Comparison of ENCODE assay signal across 1 cellular context in the genomic region with DNA sequence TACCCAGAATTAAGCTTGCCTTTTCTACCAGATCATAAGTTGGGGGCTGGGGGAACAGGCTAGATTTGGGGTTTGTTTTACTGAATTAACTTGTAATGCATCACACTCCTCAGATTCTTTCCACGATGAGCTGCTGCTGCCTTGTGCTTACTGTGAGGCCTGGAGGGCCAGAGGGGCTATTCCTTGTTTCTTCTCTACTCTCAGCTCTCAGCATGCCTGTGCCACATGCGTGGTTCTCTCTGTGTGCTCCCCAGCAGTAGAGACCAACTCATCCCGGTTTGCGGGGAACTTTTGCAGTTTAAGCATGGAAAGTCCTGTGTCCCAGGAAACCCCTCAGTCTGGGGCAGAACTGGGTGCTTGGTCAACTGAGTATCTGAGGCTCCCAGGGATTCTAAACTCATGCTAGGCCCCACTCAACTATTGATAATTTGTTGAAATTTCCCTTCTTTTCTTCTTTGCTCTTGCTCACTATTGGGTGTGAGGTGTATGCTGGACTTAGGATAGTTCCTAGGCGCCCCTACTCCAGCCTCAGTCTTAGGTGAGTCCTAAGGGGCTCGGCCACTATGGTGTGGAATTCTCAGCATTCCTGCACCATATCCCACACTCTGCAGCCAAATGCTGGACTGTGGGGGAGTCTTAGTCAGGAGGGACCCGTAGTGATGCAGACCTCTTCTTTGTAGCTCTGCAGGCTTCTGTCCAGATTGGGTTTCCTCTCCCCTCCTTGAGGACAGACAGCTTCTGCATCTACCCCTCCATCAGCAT.
TF ChIP-seq lines count a peak whose summit lies in the region.

No MANE protein-coding gene starts in this region.

TF ChIP-seq in GM23338, 12 proteins besides CTCF, POLR2A, EP300 and RAD21 (continued from another document):
- TF ChIP-seq REST (IDR thresholded peaks at IDR 0.05; ENCODE audit: unreplicated experiment) (no peak), EZH2 (IDR thresholded peaks at IDR 0.05; ENCODE audit: low read depth, unreplicated experiment) (no peak), NANOG (IDR thresholded peaks at IDR 0.05; ENCODE audit: borderline replicate concordance) (no peak), EZH2phosphoT487 (IDR thresholded peaks at IDR 0.05; ENCODE audit: unreplicated experiment) (no peak), POLR2AphosphoS5 (IDR thresholded peaks at IDR 0.05; ENCODE audit: low read depth) (no peak), JUNB (IDR thresholded peaks at IDR 0.05; ENCODE audit: unreplicated experiment) (no peak), ETS1 (IDR thresholded peaks at IDR 0.05) (no peak), ZNF114 (CRISPR knock-in tag; IDR thresholded peaks at IDR 0.05) (no peak)
- TF ChIP-seq, protein P1, sequence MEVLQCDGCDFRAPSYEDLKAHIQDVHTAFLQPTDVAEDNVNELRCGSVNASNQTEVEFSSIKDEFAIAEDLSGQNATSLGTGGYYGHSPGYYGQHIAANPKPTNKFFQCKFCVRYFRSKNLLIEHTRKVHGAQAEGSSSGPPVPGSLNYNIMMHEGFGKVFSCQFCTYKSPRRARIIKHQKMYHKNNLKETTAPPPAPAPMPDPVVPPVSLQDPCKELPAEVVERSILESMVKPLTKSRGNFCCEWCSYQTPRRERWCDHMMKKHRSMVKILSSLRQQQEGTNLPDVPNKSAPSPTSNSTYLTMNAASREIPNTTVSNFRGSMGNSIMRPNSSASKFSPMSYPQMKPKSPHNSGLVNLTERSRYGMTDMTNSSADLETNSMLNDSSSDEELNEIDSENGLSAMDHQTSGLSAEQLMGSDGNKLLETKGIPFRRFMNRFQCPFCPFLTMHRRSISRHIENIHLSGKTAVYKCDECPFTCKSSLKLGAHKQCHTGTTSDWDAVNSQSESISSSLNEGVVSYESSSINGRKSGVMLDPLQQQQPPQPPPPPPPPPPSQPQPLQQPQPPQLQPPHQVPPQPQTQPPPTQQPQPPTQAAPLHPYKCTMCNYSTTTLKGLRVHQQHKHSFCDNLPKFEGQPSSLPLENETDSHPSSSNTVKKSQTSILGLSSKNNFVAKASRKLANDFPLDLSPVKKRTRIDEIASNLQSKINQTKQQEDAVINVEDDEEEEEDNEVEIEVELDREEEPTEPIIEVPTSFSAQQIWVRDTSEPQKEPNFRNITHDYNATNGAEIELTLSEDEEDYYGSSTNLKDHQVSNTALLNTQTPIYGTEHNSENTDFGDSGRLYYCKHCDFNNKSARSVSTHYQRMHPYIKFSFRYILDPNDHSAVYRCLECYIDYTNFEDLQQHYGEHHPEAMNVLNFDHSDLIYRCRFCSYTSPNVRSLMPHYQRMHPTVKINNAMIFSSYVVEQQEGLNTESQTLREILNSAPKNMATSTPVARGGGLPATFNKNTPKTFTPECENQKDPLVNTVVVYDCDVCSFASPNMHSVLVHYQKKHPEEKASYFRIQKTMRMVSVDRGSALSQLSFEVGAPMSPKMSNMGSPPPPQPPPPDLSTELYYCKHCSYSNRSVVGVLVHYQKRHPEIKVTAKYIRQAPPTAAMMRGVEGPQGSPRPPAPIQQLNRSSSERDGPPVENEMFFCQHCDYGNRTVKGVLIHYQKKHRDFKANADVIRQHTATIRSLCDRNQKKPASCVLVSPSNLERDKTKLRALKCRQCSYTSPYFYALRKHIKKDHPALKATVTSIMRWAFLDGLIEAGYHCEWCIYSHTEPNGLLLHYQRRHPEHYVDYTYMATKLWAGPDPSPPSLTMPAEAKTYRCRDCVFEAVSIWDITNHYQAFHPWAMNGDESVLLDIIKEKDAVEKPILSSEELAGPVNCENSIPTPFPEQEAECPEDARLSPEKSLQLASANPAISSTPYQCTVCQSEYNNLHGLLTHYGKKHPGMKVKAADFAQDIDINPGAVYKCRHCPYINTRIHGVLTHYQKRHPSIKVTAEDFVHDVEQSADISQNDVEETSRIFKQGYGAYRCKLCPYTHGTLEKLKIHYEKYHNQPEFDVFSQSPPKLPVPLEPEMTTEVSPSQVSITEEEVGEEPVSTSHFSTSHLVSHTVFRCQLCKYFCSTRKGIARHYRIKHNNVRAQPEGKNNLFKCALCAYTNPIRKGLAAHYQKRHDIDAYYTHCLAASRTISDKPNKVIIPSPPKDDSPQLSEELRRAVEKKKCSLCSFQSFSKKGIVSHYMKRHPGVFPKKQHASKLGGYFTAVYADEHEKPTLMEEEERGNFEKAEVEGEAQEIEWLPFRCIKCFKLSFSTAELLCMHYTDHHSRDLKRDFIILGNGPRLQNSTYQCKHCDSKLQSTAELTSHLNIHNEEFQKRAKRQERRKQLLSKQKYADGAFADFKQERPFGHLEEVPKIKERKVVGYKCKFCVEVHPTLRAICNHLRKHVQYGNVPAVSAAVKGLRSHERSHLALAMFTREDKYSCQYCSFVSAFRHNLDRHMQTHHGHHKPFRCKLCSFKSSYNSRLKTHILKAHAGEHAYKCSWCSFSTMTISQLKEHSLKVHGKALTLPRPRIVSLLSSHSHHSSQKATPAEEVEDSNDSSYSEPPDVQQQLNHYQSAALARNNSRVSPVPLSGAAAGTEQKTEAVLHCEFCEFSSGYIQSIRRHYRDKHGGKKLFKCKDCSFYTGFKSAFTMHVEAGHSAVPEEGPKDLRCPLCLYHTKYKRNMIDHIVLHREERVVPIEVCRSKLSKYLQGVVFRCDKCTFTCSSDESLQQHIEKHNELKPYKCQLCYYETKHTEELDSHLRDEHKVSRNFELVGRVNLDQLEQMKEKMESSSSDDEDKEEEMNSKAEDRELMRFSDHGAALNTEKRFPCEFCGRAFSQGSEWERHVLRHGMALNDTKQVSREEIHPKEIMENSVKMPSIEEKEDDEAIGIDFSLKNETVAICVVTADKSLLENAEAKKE (CRISPR knock-in tag; IDR thresholded peaks at IDR 0.05) = no peak
